11 cellular contexts compared by ENCODE assay signal in the genomic region with DNA sequence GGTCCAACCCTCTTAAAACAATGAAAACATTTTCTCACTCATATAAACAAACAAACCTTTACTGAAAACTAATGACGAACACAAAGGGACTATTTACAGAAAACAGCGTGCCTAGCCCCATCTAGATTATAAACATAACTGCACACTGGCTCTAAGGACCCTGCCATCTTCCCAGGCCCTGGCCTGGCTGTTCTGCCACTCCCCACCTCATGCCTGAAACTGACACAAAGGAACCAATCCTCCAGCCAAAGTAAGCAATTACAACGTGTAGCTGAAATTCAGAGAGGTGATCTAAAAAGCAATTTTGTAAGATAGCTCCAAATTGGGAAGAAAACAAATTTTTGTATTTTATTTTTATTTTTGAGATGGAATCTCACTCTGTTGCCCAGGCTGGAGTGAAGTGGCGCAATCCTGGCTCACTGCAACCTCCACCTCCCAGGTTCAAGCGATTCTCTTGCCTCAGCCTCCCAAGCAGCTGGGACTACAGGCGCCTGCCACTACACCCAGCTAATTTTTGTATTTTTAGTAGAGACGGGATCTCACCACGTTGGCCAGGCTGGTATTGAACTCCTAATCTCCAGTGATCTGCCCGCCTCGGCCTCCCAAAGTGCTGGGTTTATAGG. TPM values are rescaled to one million over a fixed set of nuclear protein-coding genes. Genes with fewer than 3 reads are reported as not detected.
DNase-seq lines count a peak whose midpoint lies in the region; ATAC-seq and TF ChIP-seq lines count a peak whose summit lies in the region.
"Had no signal": no experiment of that assay in that cellular context is flagged by ENCODE, and none has a peak within 500 bp of the region (broad histone marks: within the 10 kb centered on the region; RNA-seq: fewer than 3 reads in every experiment).

No MANE protein-coding gene starts in this region.

- no peaks in the 10 kb centered on the region for H3K9me3 Mint-ChIP-seq in activated naive CD4-positive, alpha-beta T cell treated with anti-CD3 and anti-CD28 coated beads for 36 hours
- H3K9me3 Mint-ChIP-seq in activated naive CD4-positive, alpha-beta T cell treated with anti-CD3 and anti-CD28 coated beads, Interleukin-2, amount 50 U/mL, for 72 hours = no peaks in the 10 kb centered on the region
- H3K9me3 Mint-ChIP-seq in memory B cell = no peaks in the 10 kb centered on the region

- H3K4me3 ChIP-seq in thoracic aorta = no peak overlapping the region
- no peak overlapping the region for H3K4me3 ChIP-seq in SJCRH30

- peak overlapping the region; percentile 28 for H3K27ac Mint-ChIP-seq in activated naive CD4-positive, alpha-beta T cell treated with anti-CD3 and anti-CD28 coated beads for 36 hours
- H3K27ac Mint-ChIP-seq in activated naive CD4-positive, alpha-beta T cell treated with anti-CD3 and anti-CD28 coated beads, Interleukin-2, amount 50 U/mL, for 72 hours = peak overlapping the region; percentile 60 to 83
- H3K27ac Mint-ChIP-seq in memory B cell = peak overlapping the region; percentile 58

- TF ChIP-seq CTCF in thoracic aorta (IDR thresholded peaks at IDR 0.05) = no peak

- H3K4me1 ChIP-seq in thoracic aorta (ENCODE audit: control insufficient read depth in 1 of 2, low read depth in 2 of 2) (peaks cover 81 to 98% of the 10 kb centered on the region in 2 donors), SJCRH30 (peaks cover 23% of the 10 kb centered on the region)

- CTCF ChIA-PET in activated naive CD4-positive, alpha-beta T cell treated with anti-CD3 and anti-CD28 coated beads for 36 hours (lab: Charles Lee) = interaction anchor here (1.0 kb wide), 1 partner anchor 24 kb away, joined by 3 read pairs; no protein-coding TSS in a partner anchor

- no peak for DNase-seq in activated naive CD4-positive, alpha-beta T cell treated with anti-CD3 and anti-CD28 coated beads for 36 hours
- no peak for DNase-seq in activated naive CD4-positive, alpha-beta T cell treated with anti-CD3 and anti-CD28 coated beads, Interleukin-2, amount 50 U/mL, for 16 hours
- no peak for DNase-seq in activated naive CD4-positive, alpha-beta T cell treated with anti-CD3 and anti-CD28 coated beads, Interleukin-2, amount 50 U/mL, for 72 hours (ENCODE audit: low spot score in 2 of 2)
- no peak for DNase-seq in memory B cell (ENCODE audit: low spot score in 2 of 2)
- DNase-seq in thoracic aorta (ENCODE audit: low spot score) = no peak
- DNase-seq in SJCRH30 = no peak
- DNase-seq: NCI-H1417; nucleus accumbens; stimulated activated CD4-positive, alpha-beta T cell treated with anti-CD3 and anti-CD28 coated beads, Interleukin-2, amount 100 ng/mL, for 24 hours had no signal

- H3K36me3 Mint-ChIP-seq in activated naive CD4-positive, alpha-beta T cell treated with anti-CD3 and anti-CD28 coated beads for 36 hours (ENCODE audit: low read depth) = peaks cover 8% of the 10 kb centered on the region
- H3K36me3 Mint-ChIP-seq in activated naive CD4-positive, alpha-beta T cell treated with anti-CD3 and anti-CD28 coated beads, Interleukin-2, amount 50 U/mL, for 72 hours = peaks cover 7 to 22% of the 10 kb centered on the region in 2 donors
- peaks cover 11% of the 10 kb centered on the region for H3K36me3 Mint-ChIP-seq in memory B cell

- no peak for ATAC-seq in activated naive CD4-positive, alpha-beta T cell treated with anti-CD3 and anti-CD28 coated beads, Interleukin-2, amount 50 U/mL, for 72 hours
- no peak for ATAC-seq in memory B cell (ENCODE audit: low read depth)
- no peak for ATAC-seq in thoracic aorta (ENCODE audit: insufficient number of reproducible peaks, low FRiP score, low read depth)
- ATAC-seq in GM18517 (IDR thresholded peaks at IDR 0.05; ENCODE audit: unreplicated experiment) = no peak
- no peak for ATAC-seq in GM19324 (IDR thresholded peaks at IDR 0.05; ENCODE audit: low FRiP score, unreplicated experiment)

- no peak overlapping the region for H3K4me3 Mint-ChIP-seq in activated naive CD4-positive, alpha-beta T cell treated with anti-CD3 and anti-CD28 coated beads for 36 hours
- H3K4me3 Mint-ChIP-seq in memory B cell = no peak overlapping the region

- H3K27me3 ChIP-seq in thoracic aorta (replicated peaks; ENCODE audit: insufficient read depth) = no peaks in the 10 kb centered on the region
- H3K27me3 ChIP-seq in SJCRH30 = no peaks in the 10 kb centered on the region

- peaks cover 88% of the 10 kb centered on the region for H3K4me1 Mint-ChIP-seq in activated naive CD4-positive, alpha-beta T cell treated with anti-CD3 and anti-CD28 coated beads for 36 hours (ENCODE audit: low read depth)
- peaks cover 58% of the 10 kb centered on the region for H3K4me1 Mint-ChIP-seq in memory B cell

- H3K27ac ChIP-seq in thoracic aorta (peak overlapping the region; percentile 72 to 80), SJCRH30 (no peak overlapping the region)

- no peaks in the 10 kb centered on the region for H3K36me3 ChIP-seq in thoracic aorta
- no peaks in the 10 kb centered on the region for H3K36me3 ChIP-seq in SJCRH30

- H3K27me3 Mint-ChIP-seq in activated naive CD4-positive, alpha-beta T cell treated with anti-CD3 and anti-CD28 coated beads for 36 hours (ENCODE audit: low read depth) = no peaks in the 10 kb centered on the region
- no peaks in the 10 kb centered on the region for H3K27me3 Mint-ChIP-seq in memory B cell

- H3K9me3 ChIP-seq in thoracic aorta (no peaks in the 10 kb centered on the region), SJCRH30 (replicated peaks) (no peaks in the 10 kb centered on the region)

- intact Hi-C loops in activated naive CD4-positive, alpha-beta T cell treated with anti-CD3 and anti-CD28 coated beads for 36 hours (cut with micrococcal nuclease) = no loop called here

RNA-seq across cellular contexts. Expression of gene CAPZB, which starts 40.8 kb away (rescaled TPM):
- 100 to 1,000 TPM; 362 to 381 TPM for total RNA-seq in activated naive CD4-positive, alpha-beta T cell treated with anti-CD3 and anti-CD28 coated beads for 36 hours
- 100 to 1,000 TPM; 404 to 419 TPM for total RNA-seq in activated naive CD4-positive, alpha-beta T cell treated with anti-CD3 and anti-CD28 coated beads, Interleukin-2, amount 50 U/mL, for 72 hours
- 100 to 1,000 TPM; 119 to 174 TPM for total RNA-seq in thoracic aorta
- total RNA-seq in SJCRH30 (2014; rRNA removed; shearing (Covaris generic)) = 81.9 and 99.7 TPM in 2 replicates
